ENCODE assay signal across 9 cellular contexts in genomic region chr6:131948692-131949614, GRCh38. TPM values are rescaled to one million over a fixed set of nuclear protein-coding genes. Genes with fewer than 3 reads are reported as not detected.
DNase-seq lines count a peak whose midpoint lies in the region; ATAC-seq and TF ChIP-seq lines count a peak whose summit lies in the region.
"Had no signal": no experiment of that assay in that cellular context is flagged by ENCODE, and none has a peak within 500 bp of the region (broad histone marks: within the 10 kb centered on the region; RNA-seq: fewer than 3 reads in every experiment).

No MANE protein-coding gene starts in this region.

- peak overlapping the region; percentile 85 for H3K4me3 Mint-ChIP-seq in Calu3 (ENCODE audit: low read depth, unreplicated experiment)
- peak overlapping the region; percentile 82 for H3K4me3 Mint-ChIP-seq in WTC11
- H3K4me3 Mint-ChIP-seq in progenitor cell of endocrine pancreas (ENCODE audit: low read depth) = peak overlapping the region; percentile 79

- H3K4me1 Mint-ChIP-seq in Calu3 (ENCODE audit: low read depth, unreplicated experiment) = peaks cover 42% of the 10 kb centered on the region
- peaks cover 69% of the 10 kb centered on the region for H3K4me1 Mint-ChIP-seq in WTC11
- peaks cover 18% of the 10 kb centered on the region for H3K4me1 Mint-ChIP-seq in progenitor cell of endocrine pancreas (ENCODE audit: low read depth)

- intact Hi-C loops in Calu3 (cut with micrococcal nuclease; ENCODE audit: unreplicated experiment) (no loop called here), left ventricle myocardium superior (cut with micrococcal nuclease) (no loop called here)

- H3K36me3 Mint-ChIP-seq in Calu3 (ENCODE audit: insufficient read depth, unreplicated experiment) (peaks cover 57% of the 10 kb centered on the region), WTC11 (peaks cover 27% of the 10 kb centered on the region), progenitor cell of endocrine pancreas (ENCODE audit: insufficient read depth) (peaks cover 13% of the 10 kb centered on the region)

- POLR2A ChIA-PET in WTC11 (lab: Charles Lee) = interaction anchor here (0.5 kb wide), 1 partner anchor 11 kb away, joined by 3 read pairs; no protein-coding TSS in a partner anchor

- H3K27ac Mint-ChIP-seq in Calu3 (ENCODE audit: unreplicated experiment) (peak overlapping the region; percentile 94), WTC11 (peak overlapping the region; percentile 44; the same call in 1 of the 2 replicates), progenitor cell of endocrine pancreas (peak overlapping the region; percentile 41)

- TSS peak; percentile 67 for BruUV-seq in Calu3 (replicated peaks; lab: Mats Ljungman, UMichigan)

- DNase-seq in Calu3 = peak; percentile 52
- DNase-seq in WTC11 (ENCODE audit: low spot score) = no peak
- DNase-seq in left ventricle myocardium superior = no peak
- no peak for DNase-seq in progenitor cell of endocrine pancreas (ENCODE audit: low spot score, unreplicated experiment)
- DNase-seq in NCI-H187 (lab: John Stamatoyannopoulos, UW) = no peak
- no peak for DNase-seq in NCI-H1092 (lab: John Stamatoyannopoulos, UW)
- DNase-seq: activated CD4-positive, alpha-beta T cell treated with anti-CD3 and anti-CD28 coated beads for 1 hour had no signal

- TF ChIP-seq CTCF in Calu3 (IDR thresholded peaks at IDR 0.05; ENCODE audit: unreplicated experiment) (no peak), WTC11 (IDR thresholded peaks at IDR 0.05) (no peak), progenitor cell of endocrine pancreas (IDR thresholded peaks at IDR 0.05; ENCODE audit: unreplicated experiment) (no peak)

- ATAC-seq in WTC11 = no peak
- ATAC-seq in left ventricle myocardium superior = peak; percentile 4
- no peak for ATAC-seq in GM19455 (IDR thresholded peaks at IDR 0.05; ENCODE audit: unreplicated experiment)
- no peak for ATAC-seq in HG02678 (IDR thresholded peaks at IDR 0.05; ENCODE audit: unreplicated experiment)

- H3K27me3 Mint-ChIP-seq in Calu3 (ENCODE audit: unreplicated experiment) = no peaks in the 10 kb centered on the region
- H3K27me3 Mint-ChIP-seq in WTC11 (ENCODE audit: low read depth) = no peaks in the 10 kb centered on the region
- no peaks in the 10 kb centered on the region for H3K27me3 Mint-ChIP-seq in progenitor cell of endocrine pancreas

- CTCF ChIA-PET in Calu3 (lab: Charles Lee) (interaction anchor here (0.8 to 2.7 kb wide), 5 partner anchors 32 to 312 kb away, joined by 3 to 12 read pairs (median 5); no protein-coding TSS in a partner anchor), WTC11 (lab: Charles Lee) (interaction anchor here (0.6 to 3.4 kb wide), 11 partner anchors 26 to 669 kb away, joined by 3 to 20 read pairs (median 4); no protein-coding TSS in a partner anchor)

- H3K9me3 Mint-ChIP-seq in Calu3 (ENCODE audit: low read depth, unreplicated experiment) (no peaks in the 10 kb centered on the region), WTC11 (no peaks in the 10 kb centered on the region), progenitor cell of endocrine pancreas (ENCODE audit: low read depth) (no peaks in the 10 kb centered on the region)

TF ChIP-seq in WTC11, 78 proteins besides CTCF, POLR2A, EP300 and RAD21:
- TF ChIP-seq GABPB1 (CRISPR knock-in tag; IDR thresholded peaks at IDR 0.05) = 0 out of 2 replicates have a peak, but pooled peaks have one; percentile 2
- no peak for TF ChIP-seq JUN (CRISPR knock-in tag; IDR thresholded peaks at IDR 0.05)
- TF ChIP-seq SMAD3 (CRISPR knock-in tag; IDR thresholded peaks at IDR 0.05; ENCODE audit: borderline replicate concordance) = no peak
- TF ChIP-seq PRRX2 (CRISPR knock-in tag; IDR thresholded peaks at IDR 0.05) = peak; percentile 9; the same call in 1 of the 2 replicates
- 0 out of 2 replicates have a peak, but pooled peaks have one; percentile 80 for TF ChIP-seq EMX1 (CRISPR knock-in tag; IDR thresholded peaks at IDR 0.05)
- TF ChIP-seq ZMAT4 (CRISPR knock-in tag; IDR thresholded peaks at IDR 0.05) = no peak
- TF ChIP-seq ZNF532 (CRISPR knock-in tag; IDR thresholded peaks at IDR 0.05; ENCODE audit: borderline replicate concordance) = peak; percentile 16; the same call in 1 of the 2 replicates
- peak; percentile 14; the same call in 1 of the 2 replicates for TF ChIP-seq ERG (CRISPR knock-in tag; IDR thresholded peaks at IDR 0.05)
- TF ChIP-seq NFATC4 (CRISPR knock-in tag; IDR thresholded peaks at IDR 0.05) = 0 out of 2 replicates have a peak, but pooled peaks have one; percentile 49
- TF ChIP-seq STAT6 (CRISPR knock-in tag; conservative IDR thresholded peaks at IDR 0.05; ENCODE audit: low read depth) = no peak
- 0 out of 2 replicates have a peak, but pooled peaks have one; percentile 53 for TF ChIP-seq ZNF671 (CRISPR knock-in tag; IDR thresholded peaks at IDR 0.05)

RNA-seq across cellular contexts. Expression of gene CCN2, which starts 2.2 kb away (rescaled TPM):
- 159 and 373 TPM in 2 replicates for total RNA-seq in Calu3 (2022)
- total RNA-seq in WTC11 (2021) = 67.8 to 75.9 TPM (median 74.7 TPM) in 3 replicates
- 14.3 TPM for total RNA-seq in left ventricle myocardium superior
- 31.8 and 33.5 TPM in 2 replicates for total RNA-seq in progenitor cell of endocrine pancreas

Comparison
In these comparisons a context has a peak if more than half of its experiments do, and no peak if none do; other contexts are left out.
1. H3K27ac Mint-ChIP-seq: peak in every context shown above with its lines; median percentile 94 in Calu3; 44 in WTC11; 41 in progenitor cell of endocrine pancreas.